ENCODE assay signal across 9 cellular contexts in the genomic region with DNA sequence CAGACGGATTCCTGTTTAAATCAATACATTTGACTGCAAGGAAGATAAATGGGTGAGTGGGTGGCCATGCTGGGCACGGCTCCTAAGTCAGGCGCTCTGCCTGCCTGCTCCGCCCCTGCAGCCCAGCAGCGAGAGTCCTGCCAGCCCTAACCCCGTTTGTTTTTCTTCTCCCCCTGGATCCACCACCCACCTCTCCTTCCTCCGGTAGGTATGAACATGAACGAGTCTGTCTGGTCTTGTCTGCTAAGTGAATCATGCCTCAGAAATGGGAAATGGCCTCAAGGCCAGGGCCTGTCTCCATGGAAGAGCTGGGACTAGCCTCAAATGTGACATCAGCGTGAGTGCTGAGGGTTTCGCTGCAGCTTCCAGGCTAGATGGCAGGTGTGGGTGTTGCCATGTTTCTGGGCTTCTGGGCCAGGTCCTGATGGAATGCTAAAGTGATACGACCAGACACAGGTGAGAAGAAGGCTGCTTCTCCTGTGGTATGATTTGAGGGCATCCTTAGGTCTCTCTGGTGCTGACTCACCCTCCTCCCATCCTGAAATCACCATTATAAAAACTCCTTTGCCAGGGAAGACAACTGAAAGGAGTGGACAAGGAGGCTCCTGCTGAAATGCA. TPM values are rescaled to one million over a fixed set of nuclear protein-coding genes. Genes with fewer than 3 reads are reported as not detected.
DNase-seq lines count a peak whose midpoint lies in the region; ATAC-seq and TF ChIP-seq lines count a peak whose summit lies in the region.
"Had no signal": no experiment of that assay in that cellular context is flagged by ENCODE, and none has a peak within 500 bp of the region (broad histone marks: within the 10 kb centered on the region; RNA-seq: fewer than 3 reads in every experiment).

No MANE protein-coding gene starts in this region.

- peak overlapping the region; percentile 49 for H3K4me3 Mint-ChIP-seq in nephron progenitor cell
- no peak overlapping the region for H3K4me3 Mint-ChIP-seq in activated naive CD4-positive, alpha-beta T cell treated with anti-CD3 and anti-CD28 coated beads, Interleukin-2, amount 10 ng/mL, durations not matched to agents 7 days and 5 days
- H3K4me3 Mint-ChIP-seq: activated naive CD4-positive, alpha-beta T cell treated with anti-CD3 and anti-CD28 coated beads for 36 hours had no signal

- H3F3A ChIP-seq in PC-3 (ENCODE audit: low read length, unreplicated experiment) = peaks cover 6% of the 10 kb centered on the region

- H3K27me3 ChIP-seq in PC-3 (ENCODE audit: low read length) (no peaks in the 10 kb centered on the region), fibroblast of lung (ENCODE audit: control insufficient read depth, insufficient read depth, low read length) (no peaks in the 10 kb centered on the region)

- no peaks in the 10 kb centered on the region for H3K36me3 Mint-ChIP-seq in nephron progenitor cell (ENCODE audit: low read depth)
- H3K36me3 Mint-ChIP-seq in activated naive CD4-positive, alpha-beta T cell treated with anti-CD3 and anti-CD28 coated beads, Interleukin-2, amount 10 ng/mL, durations not matched to agents 7 days and 5 days = no peaks in the 10 kb centered on the region

- no peaks in the 10 kb centered on the region for H3K9me3 Mint-ChIP-seq in nephron progenitor cell
- no peaks in the 10 kb centered on the region for H3K9me3 Mint-ChIP-seq in activated naive CD4-positive, alpha-beta T cell treated with anti-CD3 and anti-CD28 coated beads, Interleukin-2, amount 10 ng/mL, durations not matched to agents 7 days and 5 days
- H3K9me3 Mint-ChIP-seq: activated naive CD4-positive, alpha-beta T cell treated with anti-CD3 and anti-CD28 coated beads for 36 hours had no signal

- H3K4me2 ChIP-seq in PC-3 (ENCODE audit: low read length) = peak overlapping the region; percentile 52
- peak overlapping the region; percentile 63 for H3K4me2 ChIP-seq in fibroblast of lung (ENCODE audit: extremely low read depth, insufficient read depth, low read length)

- peaks cover 8% of the 10 kb centered on the region for H3K27me3 Mint-ChIP-seq in nephron progenitor cell (ENCODE audit: low read depth, poor library complexity)
- H3K27me3 Mint-ChIP-seq in activated naive CD4-positive, alpha-beta T cell treated with anti-CD3 and anti-CD28 coated beads, Interleukin-2, amount 10 ng/mL, durations not matched to agents 7 days and 5 days = peaks cover 33% of the 10 kb centered on the region

- peak overlapping the region; percentile 21 for H3K27ac Mint-ChIP-seq in nephron progenitor cell
- H3K27ac Mint-ChIP-seq in activated naive CD4-positive, alpha-beta T cell treated with anti-CD3 and anti-CD28 coated beads, Interleukin-2, amount 10 ng/mL, durations not matched to agents 7 days and 5 days = no peak overlapping the region
- H3K27ac Mint-ChIP-seq: activated naive CD4-positive, alpha-beta T cell treated with anti-CD3 and anti-CD28 coated beads for 36 hours had no signal

- H3K9me3 ChIP-seq in PC-3 (ENCODE audit: low read length) = no peaks in the 10 kb centered on the region
- no peaks in the 10 kb centered on the region for H3K9me3 ChIP-seq in fibroblast of lung (ENCODE audit: control insufficient read depth, insufficient read depth, low read depth, low read length)

- H3K4me3 ChIP-seq in PC-3 (ENCODE audit: low read length) = peak overlapping the region; percentile 37; the same call in 1 of the 2 replicates
- peak overlapping the region in 1 of 4 experiments; percentile 23 for H3K4me3 ChIP-seq in fibroblast of lung (replicated peaks in 1 of 4; ENCODE audit: control extremely low read depth in 1 of 4, insufficient read depth in 1 of 4, low read depth in 3 of 4, low read length in 4 of 4)

- H3K4me1 ChIP-seq in PC-3 (ENCODE audit: insufficient read depth, low read length) (peaks cover 54% of the 10 kb centered on the region), fibroblast of lung (ENCODE audit: control insufficient read depth, extremely low read depth, insufficient read depth, low read length) (peaks cover 29% of the 10 kb centered on the region)

- H3K9ac ChIP-seq in PC-3 (ENCODE audit: low read length) (peak overlapping the region; percentile 62), fibroblast of lung (ENCODE audit: insufficient read depth, low read length) (no peak overlapping the region)

- TF ChIP-seq CTCF in PC-3 (conservative IDR thresholded peaks at IDR 0.05; ENCODE audit: low read depth, low read length) (no peak), fibroblast of lung (conservative IDR thresholded peaks at IDR 0.05 in 1 of 2, IDR thresholded peaks at IDR 0.05 in 1 of 2; ENCODE audit: low read depth in 1 of 2, low read length in 2 of 2) (no peak), nephron progenitor cell (IDR thresholded peaks at IDR 0.05) (no peak)

- no peaks in the 10 kb centered on the region for H4K20me1 ChIP-seq in PC-3 (ENCODE audit: low read length)
- H4K20me1 ChIP-seq in fibroblast of lung (ENCODE audit: control insufficient read depth, extremely low read depth, insufficient read depth, low read length) = no peaks in the 10 kb centered on the region

- CTCF ChIA-PET in PC-3 (lab: Charles Lee) = no interaction called here
- CTCF ChIA-PET in activated naive CD4-positive, alpha-beta T cell treated with anti-CD3 and anti-CD28 coated beads, Interleukin-2, amount 10 ng/mL, durations not matched to agents 7 days and 5 days (lab: Charles Lee) = no interaction called here

- no TSS peak for BruUV-seq in PC-3 (replicated peaks; lab: Mats Ljungman, UMichigan)

- H3K4me1 Mint-ChIP-seq in nephron progenitor cell = peaks cover 37% of the 10 kb centered on the region
- H3K4me1 Mint-ChIP-seq in activated naive CD4-positive, alpha-beta T cell treated with anti-CD3 and anti-CD28 coated beads, Interleukin-2, amount 10 ng/mL, durations not matched to agents 7 days and 5 days = peaks cover 12% of the 10 kb centered on the region

- intact Hi-C loops in PC-3 (cut with micrococcal nuclease) = no loop called here

- H3K79me2 ChIP-seq in PC-3 (ENCODE audit: low read length) = no peaks in the 10 kb centered on the region
- H3K79me2 ChIP-seq in fibroblast of lung (ENCODE audit: control insufficient read depth, insufficient read depth, low read length) = no peaks in the 10 kb centered on the region

- no peaks in the 10 kb centered on the region for H3K36me3 ChIP-seq in PC-3 (ENCODE audit: low read depth, low read length)
- no peaks in the 10 kb centered on the region for H3K36me3 ChIP-seq in fibroblast of lung (ENCODE audit: control insufficient read depth, insufficient read depth, low read length)

- H3K9me2 ChIP-seq in PC-3 (replicated peaks; ENCODE audit: low read length) = no peaks in the 10 kb centered on the region

- DNase-seq in AG20443 (ENCODE audit: low spot score) (peak; percentile 81), PC-3 (peak; percentile 96), fibroblast of lung (ENCODE audit: low read depth in 2 of 2) (peak; percentile 48 to 95), nephron progenitor cell (peak; percentile 15), GM19238 (ENCODE audit: insufficient read length, low spot score) (no peak)
- DNase-seq in activated CD4-positive, alpha-beta T cell treated with anti-CD3 and anti-CD28 coated beads, Interleukin-2, amount 50 U/mL, for 1 hour = no peak
- no peak for DNase-seq in activated naive CD4-positive, alpha-beta T cell treated with anti-CD3 and anti-CD28 coated beads, Interleukin-2, amount 10 ng/mL, durations not matched to agents 7 days and 5 days
- DNase-seq: activated naive CD4-positive, alpha-beta T cell treated with anti-CD3 and anti-CD28 coated beads for 36 hours had no signal

- H3K27ac ChIP-seq in PC-3 (ENCODE audit: low read length) (peak overlapping the region; percentile 92), fibroblast of lung (ENCODE audit: insufficient read depth, low read length) (peak overlapping the region; percentile 67)

- POLR2A ChIA-PET in PC-3 (lab: Charles Lee; ENCODE audit: unreplicated experiment) = no interaction called here

- peak overlapping the region; percentile 72 for H2AFZ ChIP-seq in PC-3 (ENCODE audit: low read length)
- peak overlapping the region; percentile 82 for H2AFZ ChIP-seq in fibroblast of lung (ENCODE audit: low read length)

- ATAC-seq in PC-3 (peak; percentile 81), HG03045 (IDR thresholded peaks at IDR 0.05; ENCODE audit: unreplicated experiment) (no peak)

RNA-seq across cellular contexts. Expression of a gene that starts 5.6 kb away (rescaled TPM):
- 19.4 and 22.1 TPM in 2 replicates for total RNA-seq in PC-3 (2014; rRNA removed)
- total RNA-seq in fibroblast of lung = 46.7 and 48.4 TPM in 2 replicates
- polyA plus RNA-seq in fibroblast of lung = 20.9 and 38.2 TPM in 2 replicates
- polyA plus RNA-seq in fibroblast of lung (2012) = 12.7 and 26.3 TPM in 2 replicates
- polyA minus RNA-seq in fibroblast of lung (ENCODE audit: low replicate concordance) = 52.3 and 178 TPM in 2 replicates

RNA-seq across cellular contexts. Expression of a gene that starts 42.4 kb away (rescaled TPM):
- 33.4 and 42.2 TPM in 2 replicates for total RNA-seq in PC-3 (2014; rRNA removed)
- 5.6 and 6.2 TPM in 2 replicates for total RNA-seq in fibroblast of lung
- polyA plus RNA-seq in fibroblast of lung = 16.1 and 31.2 TPM in 2 replicates
- polyA plus RNA-seq in fibroblast of lung (2012) = 12.1 and 29.9 TPM in 2 replicates
- 51.9 and 109 TPM in 2 replicates for polyA minus RNA-seq in fibroblast of lung (ENCODE audit: low replicate concordance)

Comparison
In these comparisons a context has a peak if more than half of its experiments do, and no peak if none do; other contexts are left out.
1. DNase-seq: peak in AG20443 (single experiment), PC-3 (single experiment), fibroblast of lung (2 of 2) and nephron progenitor cell (single experiment); none in GM19238 (single experiment), activated CD4-positive, alpha-beta T cell treated with anti-CD3 and anti-CD28 coated beads, Interleukin-2, amount 50 U/mL, for 1 hour (single experiment) and activated naive CD4-positive, alpha-beta T cell treated with anti-CD3 and anti-CD28 coated beads, Interleukin-2, amount 10 ng/mL, durations not matched to agents 7 days and 5 days (single experiment).